ENCODE assay signal across 26 cellular contexts in the genomic region with DNA sequence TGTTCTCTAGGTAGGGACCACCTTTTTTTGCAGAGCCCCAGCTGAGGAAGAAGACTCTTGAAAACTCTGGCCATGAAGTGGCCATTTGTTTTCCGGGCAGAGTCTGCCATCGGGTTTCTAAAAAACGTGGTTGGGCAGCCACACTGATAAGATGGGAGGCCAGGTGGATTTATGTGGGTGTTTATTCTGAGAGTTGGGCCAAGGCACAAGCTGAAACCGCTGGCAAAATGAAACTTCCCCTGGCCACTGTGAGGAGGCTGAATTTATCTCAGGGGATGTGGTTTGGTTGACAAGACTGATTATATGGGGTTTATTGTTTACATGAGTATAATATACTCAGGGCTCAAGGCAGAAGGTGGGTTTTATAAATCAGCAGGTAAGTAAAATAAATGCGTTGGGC.
"Had no signal": no experiment of that assay in that cellular context is flagged by ENCODE, and none has a peak within 500 bp of the region (broad histone marks: within the 10 kb centered on the region; RNA-seq: fewer than 3 reads in every experiment).

No MANE protein-coding gene starts in this region.

- H3K9me3 Mint-ChIP-seq: nephron; neural crest cell; stimulated activated memory B cell treated with anti-CD40 and anti-IgM and Interleukin-4, amounts not matched to agents 10 μg/mL and 1 μg/mL and 100 μg/mL, for 72 hours; stimulated activated naive CD8-positive, alpha-beta T cell treated with anti-CD3 and anti-CD28 coated beads, Interleukin-15, amount 100 ng/mL, for 72 hours; type B pancreatic cell had no signal

- H3K36me3 Mint-ChIP-seq: naive thymus-derived CD8-positive, alpha-beta T cell; stimulated activated memory B cell treated with anti-CD40 and anti-IgM and Interleukin-4, amounts not matched to agents 10 μg/mL and 1 μg/mL and 100 μg/mL, for 72 hours; type B pancreatic cell had no signal

- H3K27me3 ChIP-seq: left lung, pancreas, sigmoid colon, tibial nerve, uterus had no signal

- H3K9me3 ChIP-seq: left lung, lower lobe of right lung, pancreas, prostate gland, sigmoid colon, spleen, tibial nerve, uterus had no signal

- H3K36me3 ChIP-seq: left lung, lower lobe of right lung, pancreas, prostate gland, sigmoid colon, spleen, tibial nerve, uterus had no signal

- H3K27ac Mint-ChIP-seq: naive thymus-derived CD8-positive, alpha-beta T cell; nephron; stimulated activated memory B cell treated with anti-CD40 and anti-IgM and Interleukin-4, amounts not matched to agents 10 μg/mL and 1 μg/mL and 100 μg/mL, for 72 hours; stimulated activated naive CD8-positive, alpha-beta T cell treated with anti-CD3 and anti-CD28 coated beads, Interleukin-15, amount 100 ng/mL, for 72 hours; type B pancreatic cell had no signal

- H3K4me1 Mint-ChIP-seq: naive thymus-derived CD8-positive, alpha-beta T cell; neural crest cell; stimulated activated memory B cell treated with anti-CD40 and anti-IgM and Interleukin-4, amounts not matched to agents 10 μg/mL and 1 μg/mL and 100 μg/mL, for 72 hours; stimulated activated naive CD8-positive, alpha-beta T cell treated with anti-CD3 and anti-CD28 coated beads, Interleukin-15, amount 100 ng/mL, for 72 hours had no signal

- H3K27me3 Mint-ChIP-seq: stimulated activated memory B cell treated with anti-CD40 and anti-IgM and Interleukin-4, amounts not matched to agents 10 μg/mL and 1 μg/mL and 100 μg/mL, for 72 hours had no signal

- DNase-seq: kidney; left colon; left lung; lower lobe of right lung; mammary epithelial cell; mesenchymal stem cell; naive thymus-derived CD8-positive, alpha-beta T cell; nucleus accumbens; pancreas; posterior cingulate gyrus; retina; right cardiac atrium; sigmoid colon; small intestine; spleen; stimulated activated CD4-positive, alpha-beta T cell treated with anti-CD3 and anti-CD28 coated beads, Interleukin-4, amount 100 ng/mL, for 24 hours; stimulated activated naive CD4-positive, alpha-beta T cell treated with Interleukin-2 at 50 U/mL for 16 hours; stimulated activated naive CD8-positive, alpha-beta T cell treated with anti-CD3 and anti-CD28 coated beads, Interleukin-15, amount 100 ng/mL, for 72 hours; substantia nigra; uterus had no signal

- H3K27ac ChIP-seq: left lung, lower lobe of right lung, pancreas, prostate gland, sigmoid colon, spleen, tibial nerve, uterus had no signal

- H3K4me3 Mint-ChIP-seq: naive thymus-derived CD8-positive, alpha-beta T cell; nephron; neural crest cell; stimulated activated memory B cell treated with anti-CD40 and anti-IgM and Interleukin-4, amounts not matched to agents 10 μg/mL and 1 μg/mL and 100 μg/mL, for 72 hours; stimulated activated naive CD8-positive, alpha-beta T cell treated with anti-CD3 and anti-CD28 coated beads, Interleukin-15, amount 100 ng/mL, for 72 hours; type B pancreatic cell had no signal

- H3K4me1 ChIP-seq: left lung, lower lobe of right lung, pancreas, prostate gland, sigmoid colon, spleen, tibial nerve, uterus had no signal

- H3K4me3 ChIP-seq: left lung, lower lobe of right lung, pancreas, prostate gland, sigmoid colon, spleen, tibial nerve, uterus had no signal

- ATAC-seq: left colon; left lung; lower lobe of right lung; naive thymus-derived CD8-positive, alpha-beta T cell; pancreas; right cardiac atrium; stimulated activated memory B cell treated with anti-CD40 and anti-IgM and Interleukin-4, amounts not matched to agents 10 μg/mL and 1 μg/mL and 100 μg/mL, for 72 hours; stimulated activated naive CD8-positive, alpha-beta T cell treated with anti-CD3 and anti-CD28 coated beads, Interleukin-15, amount 100 ng/mL, for 72 hours had no signal
